ENCODE assay signal across 13 cellular contexts in the genomic region with DNA sequence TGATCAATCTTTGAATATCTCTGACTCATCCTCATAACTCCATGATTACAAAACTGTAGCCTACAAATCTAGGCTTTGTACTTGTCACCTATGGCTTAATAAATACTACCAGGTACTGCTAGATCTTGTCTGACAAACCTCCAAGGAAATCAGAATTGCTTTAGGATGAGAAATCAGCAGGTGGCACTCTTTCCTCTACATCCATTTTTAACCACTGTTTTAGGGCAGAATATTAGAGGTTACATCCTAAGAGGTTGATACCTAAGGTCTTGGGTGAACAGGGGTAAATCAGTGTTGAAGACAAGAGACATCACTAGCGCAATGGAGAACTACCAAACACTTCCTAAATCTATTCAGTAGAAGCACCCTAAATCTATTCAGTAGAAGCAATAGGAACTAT.
DNase-seq lines count a peak whose midpoint lies in the region; ATAC-seq and TF ChIP-seq lines count a peak whose summit lies in the region.
"Had no signal": no experiment of that assay in that cellular context is flagged by ENCODE, and none has a peak within 500 bp of the region (broad histone marks: within the 10 kb centered on the region; RNA-seq: fewer than 3 reads in every experiment).

No MANE protein-coding gene starts in this region.

- DNase-seq in DMS53 (lab: John Stamatoyannopoulos, UW) (peak; percentile 94), astrocyte of the spinal cord (ENCODE audit: low read depth, low spot score) (peak; percentile 30), left lobe of liver (ENCODE audit: low spot score) (no peak), AG20443 (ENCODE audit: low spot score) (no peak), pons (ENCODE audit: low spot score) (no peak)
- DNase-seq: activated CD4-positive, alpha-beta T cell treated with anti-CD3 and anti-CD28 coated beads, Interleukin-2, amount 10 ng/mL, durations not matched to agents 24 days and 14 days; CD8-positive, alpha-beta T cell; NCI-H1092 treated with DMSO at 0.1 percent for 48 hours; sigmoid colon had no signal

- H3K36me3 Mint-ChIP-seq in activated T-helper 17 cell treated with anti-CD3 and anti-CD28 coated beads, Interleukin-2, amount 50 U/mL, for 72 hours (ENCODE audit: low read depth): no peaks in the 10 kb centered on the region
- H3K36me3 Mint-ChIP-seq: CD8-positive, alpha-beta T cell had no signal

- no peaks in the 10 kb centered on the region for H3K4me1 Mint-ChIP-seq in activated T-helper 17 cell treated with anti-CD3 and anti-CD28 coated beads, Interleukin-2, amount 50 U/mL, for 72 hours
- H3K4me1 Mint-ChIP-seq: activated CD4-positive, alpha-beta T cell treated with anti-CD3 and anti-CD28 coated beads, Interleukin-2, amount 10 ng/mL, durations not matched to agents 24 days and 14 days had no signal

- in situ Hi-C loops in astrocyte of the spinal cord (cut with HindIII; ENCODE audit: low sequenced_read_pairs): no loop called here

- H3K27me3 Mint-ChIP-seq in activated T-helper 17 cell treated with anti-CD3 and anti-CD28 coated beads, Interleukin-2, amount 50 U/mL, for 72 hours: no peaks in the 10 kb centered on the region
- H3K27me3 Mint-ChIP-seq: activated CD4-positive, alpha-beta T cell treated with anti-CD3 and anti-CD28 coated beads, Interleukin-2, amount 10 ng/mL, durations not matched to agents 24 days and 14 days had no signal

- TF ChIP-seq EP300 in Ishikawa (IDR thresholded peaks at IDR 0.05; ENCODE audit: borderline replicate concordance): no peak

- peaks cover 5% of the 10 kb centered on the region for H3K9me3 Mint-ChIP-seq in activated T-helper 17 cell treated with anti-CD3 and anti-CD28 coated beads, Interleukin-2, amount 50 U/mL, for 72 hours
- H3K9me3 Mint-ChIP-seq: activated CD4-positive, alpha-beta T cell treated with anti-CD3 and anti-CD28 coated beads, Interleukin-2, amount 10 ng/mL, durations not matched to agents 24 days and 14 days had no signal

- ATAC-seq in left lobe of liver: peak; percentile 70
- no peak for ATAC-seq in activated T-helper 17 cell treated with anti-CD3 and anti-CD28 coated beads, Interleukin-2, amount 50 U/mL, for 72 hours (replicated peaks)
- ATAC-seq in GM19395 (IDR thresholded peaks at IDR 0.05; ENCODE audit: unreplicated experiment): no peak
- ATAC-seq: CD8-positive, alpha-beta T cell had no signal

- TF ChIP-seq RAD21 in Ishikawa (IDR thresholded peaks at IDR 0.05; ENCODE audit: low read depth): peak; percentile 30; the same call in 1 of the 2 replicates

- no peak overlapping the region for H3K4me3 ChIP-seq in astrocyte of the spinal cord (ENCODE audit: low read depth, low read length)
- H3K4me3 ChIP-seq: sigmoid colon, suprapubic skin had no signal

- no peak overlapping the region for H3K27ac Mint-ChIP-seq in activated T-helper 17 cell treated with anti-CD3 and anti-CD28 coated beads, Interleukin-2, amount 50 U/mL, for 72 hours
- H3K27ac Mint-ChIP-seq: activated CD4-positive, alpha-beta T cell treated with anti-CD3 and anti-CD28 coated beads, Interleukin-2, amount 10 ng/mL, durations not matched to agents 24 days and 14 days; CD8-positive, alpha-beta T cell had no signal

- peak; percentile 34 for TF ChIP-seq CTCF in astrocyte of the spinal cord (IDR thresholded peaks at IDR 0.05; ENCODE audit: low read depth, low read length)

- H3K4me3 Mint-ChIP-seq in activated T-helper 17 cell treated with anti-CD3 and anti-CD28 coated beads, Interleukin-2, amount 50 U/mL, for 72 hours: no peak overlapping the region
- H3K4me3 Mint-ChIP-seq: activated CD4-positive, alpha-beta T cell treated with anti-CD3 and anti-CD28 coated beads, Interleukin-2, amount 10 ng/mL, durations not matched to agents 24 days and 14 days; CD8-positive, alpha-beta T cell had no signal

TF ChIP-seq in Ishikawa, 13 proteins besides CTCF, POLR2A, EP300 and RAD21:
- no peak for TF ChIP-seq CREB1 (IDR thresholded peaks at IDR 0.05; ENCODE audit: low read depth)
- TF ChIP-seq USF1 (IDR thresholded peaks at IDR 0.05): no peak
- TF ChIP-seq TEAD4 (IDR thresholded peaks at IDR 0.05): no peak
- no peak for TF ChIP-seq TAF1 (IDR thresholded peaks at IDR 0.05; ENCODE audit: low read depth)
- no peak for TF ChIP-seq YY1 (IDR thresholded peaks at IDR 0.05; ENCODE audit: low read depth)

Comparison
In these comparisons a context has a peak if more than half of its experiments do, and no peak if none do; other contexts are left out.
1. DNase-seq: peak in DMS53 (single experiment) and astrocyte of the spinal cord (single experiment); none in left lobe of liver (single experiment), AG20443 (single experiment) and pons (single experiment).